In the genomic region with DNA sequence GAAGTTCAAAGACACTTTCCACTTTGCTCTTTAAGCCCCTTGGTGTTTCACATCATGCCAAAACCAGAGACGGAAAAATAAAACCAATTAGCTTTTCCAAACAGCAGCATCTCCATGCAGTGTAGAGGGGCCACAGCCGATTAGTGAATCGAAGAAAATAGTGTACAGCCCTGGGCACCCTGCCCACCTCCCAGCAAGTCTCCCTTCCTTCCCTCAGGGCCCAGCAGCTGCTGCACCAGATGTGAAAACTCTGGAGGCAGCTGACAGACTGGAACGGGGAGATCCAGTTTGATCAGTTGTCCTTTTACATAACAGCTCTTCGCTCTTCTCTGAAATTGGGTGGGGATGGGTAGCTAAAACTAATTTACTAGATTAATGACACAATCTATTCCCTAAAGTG, we compare ENCODE assay signal across 13 cellular contexts. TPM values are rescaled to one million over a fixed set of nuclear protein-coding genes. Genes with fewer than 3 reads are reported as not detected.
DNase-seq lines count a peak whose midpoint lies in the region; ATAC-seq and TF ChIP-seq lines count a peak whose summit lies in the region.
"Had no signal": no experiment of that assay in that cellular context is flagged by ENCODE, and none has a peak within 500 bp of the region (broad histone marks: within the 10 kb centered on the region; RNA-seq: fewer than 3 reads in every experiment).

No MANE protein-coding gene starts in this region.

- H3K4me1 Mint-ChIP-seq in natural killer cell = peaks cover 7 to 9% of the 10 kb centered on the region in 2 donors
- peaks cover 12 to 16% of the 10 kb centered on the region in 2 donors for H3K4me1 Mint-ChIP-seq in natural killer cell treated with Interleukin-12 subunit alpha and Interleukin-12 subunit beta and Interleukin-15 and Interleukin-18, amount 100 ng/mL, for 72 hours (ENCODE audit: low read depth in 2 of 2)

- no peak for DNase-seq in natural killer cell
- DNase-seq in natural killer cell treated with Interleukin-12 subunit alpha and Interleukin-12 subunit beta and Interleukin-15 and Interleukin-18, amount 100 ng/mL, for 72 hours (ENCODE audit: low spot score) = no peak
- DNase-seq in choroid plexus epithelial cell (ENCODE audit: low read depth) = peak; percentile 66
- DNase-seq in midbrain (lab: John Stamatoyannopoulos, UW) = peak; percentile 13
- no peak for DNase-seq in MG63
- DNase-seq: body of pancreas, NCI-H2227 treated with DMSO at 0.1 percent for 48 hours had no signal

- peak overlapping the region; percentile 34 to 38 for H3K27ac Mint-ChIP-seq in natural killer cell
- H3K27ac Mint-ChIP-seq in natural killer cell treated with Interleukin-12 subunit alpha and Interleukin-12 subunit beta and Interleukin-15 and Interleukin-18, amount 100 ng/mL, for 72 hours = no peak overlapping the region
- H3K27ac Mint-ChIP-seq: B cell had no signal

- no peaks in the 10 kb centered on the region for H3K36me3 Mint-ChIP-seq in natural killer cell
- no peaks in the 10 kb centered on the region for H3K36me3 Mint-ChIP-seq in natural killer cell treated with Interleukin-12 subunit alpha and Interleukin-12 subunit beta and Interleukin-15 and Interleukin-18, amount 100 ng/mL, for 72 hours

- H3K27me3 ChIP-seq in MG63 = no peaks in the 10 kb centered on the region
- H3K27me3 ChIP-seq: body of pancreas, hepatocyte had no signal

- intact Hi-C loops in natural killer cell (cut with micrococcal nuclease) = no loop called here

- ATAC-seq in natural killer cell (no peak), GM21528 (IDR thresholded peaks at IDR 0.05; ENCODE audit: low FRiP score, unreplicated experiment) (no peak), GM18861 (IDR thresholded peaks at IDR 0.05; ENCODE audit: unreplicated experiment) (no peak), HG03159 (IDR thresholded peaks at IDR 0.05; ENCODE audit: unreplicated experiment) (no peak)
- ATAC-seq in natural killer cell treated with Interleukin-12 subunit alpha and Interleukin-12 subunit beta and Interleukin-15 and Interleukin-18, amount 100 ng/mL, for 72 hours = no peak
- ATAC-seq: body of pancreas, K562 had no signal

- H3K9me3 Mint-ChIP-seq in natural killer cell = no peaks in the 10 kb centered on the region
- no peaks in the 10 kb centered on the region for H3K9me3 Mint-ChIP-seq in natural killer cell treated with Interleukin-12 subunit alpha and Interleukin-12 subunit beta and Interleukin-15 and Interleukin-18, amount 100 ng/mL, for 72 hours

- no peaks in the 10 kb centered on the region; the same call in 1 of the 2 replicates for H3K36me3 ChIP-seq in MG63

- no peak overlapping the region for H3K4me3 Mint-ChIP-seq in natural killer cell
- H3K4me3 Mint-ChIP-seq in natural killer cell treated with Interleukin-12 subunit alpha and Interleukin-12 subunit beta and Interleukin-15 and Interleukin-18, amount 100 ng/mL, for 72 hours = no peak overlapping the region
- H3K4me3 Mint-ChIP-seq: B cell had no signal

- H3K4me3 ChIP-seq in choroid plexus epithelial cell (ENCODE audit: low read depth, low read length) (no peak overlapping the region), MG63 (no peak overlapping the region)
- H3K4me3 ChIP-seq: body of pancreas, hepatocyte, K562 had no signal

- H3K27me3 Mint-ChIP-seq in natural killer cell (ENCODE audit: low read depth in 2 of 2) = no peaks in the 10 kb centered on the region
- no peaks in the 10 kb centered on the region for H3K27me3 Mint-ChIP-seq in natural killer cell treated with Interleukin-12 subunit alpha and Interleukin-12 subunit beta and Interleukin-15 and Interleukin-18, amount 100 ng/mL, for 72 hours
- H3K27me3 Mint-ChIP-seq: B cell had no signal

- no peaks in the 10 kb centered on the region for H3K9me3 ChIP-seq in MG63
- H3K9me3 ChIP-seq: body of pancreas had no signal

- TF ChIP-seq CTCF in natural killer cell (IDR thresholded peaks at IDR 0.05) (no peak), choroid plexus epithelial cell (conservative IDR thresholded peaks at IDR 0.05; ENCODE audit: low read depth, low read length) (no peak)

RNA-seq across cellular contexts. Expression of a gene that starts 19.3 kb away (rescaled TPM):
- total RNA-seq in natural killer cell = 10 to 100 TPM; 18.4 to 27.0 (median 18.6) TPM
- 10 to 100 TPM; 23.9 to 30.7 TPM for total RNA-seq in natural killer cell treated with Interleukin-12 subunit alpha and Interleukin-12 subunit beta and Interleukin-15 and Interleukin-18, amount 100 ng/mL, for 72 hours
- 13.9 and 18.9 TPM in 2 replicates for total RNA-seq in MG63 (2014; rRNA removed; shearing (Covaris generic); ENCODE audit: low replicate concordance)

RNA-seq across cellular contexts. Expression of a gene that starts 58.5 kb away (rescaled TPM):
- 10 to 100 TPM; 10.9 to 16.3 (median 14.1) TPM for total RNA-seq in natural killer cell
- 1 to 10 TPM; 1.9 to 3.0 TPM for total RNA-seq in natural killer cell treated with Interleukin-12 subunit alpha and Interleukin-12 subunit beta and Interleukin-15 and Interleukin-18, amount 100 ng/mL, for 72 hours
- 0.36 TPM in 1 of 2 replicates, not detected in the other for total RNA-seq in MG63 (2014; rRNA removed; shearing (Covaris generic); ENCODE audit: low replicate concordance)

Comparison
In these comparisons a context has a peak if more than half of its experiments do, and no peak if none do; other contexts are left out.
1. H3K27ac Mint-ChIP-seq: peak in natural killer cell (2 of 2); none in natural killer cell treated with Interleukin-12 subunit alpha and Interleukin-12 subunit beta and Interleukin-15 and Interleukin-18, amount 100 ng/mL, for 72 hours (0 of 2).
2. DNase-seq: peak in choroid plexus epithelial cell (single experiment) and midbrain (single experiment); none in natural killer cell (single experiment), natural killer cell treated with Interleukin-12 subunit alpha and Interleukin-12 subunit beta and Interleukin-15 and Interleukin-18, amount 100 ng/mL, for 72 hours (single experiment) and MG63 (single experiment).